ENCODE assay signal across 8 cellular contexts in the genomic region with DNA sequence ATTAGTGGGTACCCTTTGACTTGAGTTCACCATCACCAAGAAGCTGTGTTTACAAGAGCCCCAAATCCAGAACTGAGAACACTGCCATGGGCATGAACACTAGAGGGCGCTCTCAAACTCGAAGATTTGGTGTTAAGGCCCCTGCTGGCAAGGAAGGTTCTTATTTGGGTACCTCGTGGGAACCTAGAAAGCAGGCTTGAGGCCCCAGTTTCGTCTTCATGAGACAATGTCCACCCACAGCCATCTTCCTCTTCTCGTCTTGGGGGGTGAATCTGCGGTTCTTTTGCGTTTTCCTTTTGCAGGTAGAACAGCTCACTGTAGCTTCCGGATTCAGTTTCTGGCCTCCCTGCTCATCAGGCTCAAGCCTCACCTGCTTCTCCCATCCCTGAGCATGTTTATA.
DNase-seq lines count a peak whose midpoint lies in the region; ATAC-seq and TF ChIP-seq lines count a peak whose summit lies in the region.

No MANE protein-coding gene starts in this region.

- H3K9me3 Mint-ChIP-seq in activated CD4-positive, alpha-beta T cell treated with anti-CD3 and anti-CD28 coated beads for 36 hours (ENCODE audit: low read depth), result peaks cover 6% of the 10 kb centered on the region

- peak; percentile 32 for TF ChIP-seq CTCF in mucosa of descending colon (IDR thresholded peaks at IDR 0.05)

- intact Hi-C loops in activated CD4-positive, alpha-beta T cell treated with anti-CD3 and anti-CD28 coated beads for 36 hours (cut with DNase I, micrococcal nuclease), result loop anchor here in 1 of 2 experiments (2.0 kb wide), 1 partner anchor 183 kb away; no protein-coding TSS in a partner anchor
- intact Hi-C loops in mucosa of descending colon (cut with DNase I, micrococcal nuclease), result loop anchor here in 1 of 2 donors (5.0 kb wide), 1 partner anchor 180 kb away; no protein-coding TSS in a partner anchor

- no peak overlapping the region for H3K4me3 ChIP-seq in mucosa of descending colon

- H3K4me3 Mint-ChIP-seq in activated CD4-positive, alpha-beta T cell treated with anti-CD3 and anti-CD28 coated beads for 36 hours, result no peak overlapping the region

- no peaks in the 10 kb centered on the region for H3K36me3 Mint-ChIP-seq in activated CD4-positive, alpha-beta T cell treated with anti-CD3 and anti-CD28 coated beads for 36 hours (ENCODE audit: low read depth)

- POLR2A ChIA-PET in activated CD4-positive, alpha-beta T cell treated with anti-CD3 and anti-CD28 coated beads for 36 hours (lab: Charles Lee), result no interaction called here

- ATAC-seq in activated CD4-positive, alpha-beta T cell treated with anti-CD3 and anti-CD28 coated beads for 36 hours, result peak; percentile 33
- ATAC-seq in GM21737 (IDR thresholded peaks at IDR 0.05; ENCODE audit: unreplicated experiment), result peak; percentile 55
- ATAC-seq in mucosa of descending colon, result peak; percentile 80
- no peak for ATAC-seq in GM21367 (IDR thresholded peaks at IDR 0.05; ENCODE audit: unreplicated experiment)

- no peak overlapping the region for H3K27ac Mint-ChIP-seq in activated CD4-positive, alpha-beta T cell treated with anti-CD3 and anti-CD28 coated beads for 36 hours

- no peaks in the 10 kb centered on the region for H3K9me3 ChIP-seq in mucosa of descending colon

- in situ Hi-C loops in SK-MEL-5 (cut with HindIII; ENCODE audit: low pct_unique_long_range_greater_than_20kb, low sequenced_read_pairs), result no loop called here

- H3K4me1 Mint-ChIP-seq in activated CD4-positive, alpha-beta T cell treated with anti-CD3 and anti-CD28 coated beads for 36 hours, result peaks cover 12% of the 10 kb centered on the region

- no peaks in the 10 kb centered on the region for H3K27me3 Mint-ChIP-seq in activated CD4-positive, alpha-beta T cell treated with anti-CD3 and anti-CD28 coated beads for 36 hours

- DNase-seq in activated CD4-positive, alpha-beta T cell treated with anti-CD3 and anti-CD28 coated beads for 36 hours, result peak; percentile 62
- no peak for DNase-seq in activated CD4-positive, alpha-beta T cell treated with anti-CD3 and anti-CD28 coated beads for 1 hour
- DNase-seq in HUDEP-2 (lab: John Stamatoyannopoulos, UW; ENCODE audit: unreplicated experiment in 76 of 76), result peak in 57 of 76 experiments; percentile 1 to 69 (median 25)
- DNase-seq in SK-MEL-5 (ENCODE audit: low read depth, low spot score), result peak; percentile 94
- DNase-seq in ecto neural progenitor cell (ENCODE audit: low spot score), result peak; percentile 70
- peak in 2 of 3 donors; percentile 48 to 83 for DNase-seq in mucosa of descending colon

- CTCF ChIA-PET in activated CD4-positive, alpha-beta T cell treated with anti-CD3 and anti-CD28 coated beads for 36 hours (lab: Charles Lee), result interaction anchor here (0.9 kb wide), 1 partner anchor 182 kb away, joined by 3 read pairs; no protein-coding TSS in a partner anchor

- no peaks in the 10 kb centered on the region for H3K4me1 ChIP-seq in mucosa of descending colon (ENCODE audit: low read depth)

- H3K36me3 ChIP-seq in mucosa of descending colon (ENCODE audit: low read depth), result no peaks in the 10 kb centered on the region
